10 cellular contexts compared by ENCODE assay signal in genomic region chr1:202056644-202057334, GRCh38. TPM values are rescaled to one million over a fixed set of nuclear protein-coding genes. Genes with fewer than 3 reads are reported as not detected.
A peak's percentile ranks its signal among the peaks of the same experiment; 100 is the strongest.
DNase-seq lines count a peak whose midpoint lies in the region; ATAC-seq and TF ChIP-seq lines count a peak whose summit lies in the region.
"Had no signal": no experiment of that assay in that cellular context is flagged by ENCODE, and none has a peak within 500 bp of the region (broad histone marks: within the 10 kb centered on the region; RNA-seq: fewer than 3 reads in every experiment).

No MANE protein-coding gene starts in this region.

- POLR2A ChIA-PET in WTC11 (lab: Charles Lee) = no interaction called here

- no peak overlapping the region for H3K4me3 Mint-ChIP-seq in WTC11

- peaks cover 10% of the 10 kb centered on the region; the same call in 1 of the 2 replicates for H3K4me1 Mint-ChIP-seq in WTC11

- ATAC-seq in WTC11 = peak; percentile 73
- no peak for ATAC-seq in GM18519 (IDR thresholded peaks at IDR 0.05; ENCODE audit: low FRiP score, unreplicated experiment)
- no peak for ATAC-seq in omental fat pad (ENCODE audit: low FRiP score)

- DNase-seq in DMS53 (lab: John Stamatoyannopoulos, UW) (peak; percentile 100), NCI-H2081 (lab: John Stamatoyannopoulos, UW) (peak; percentile 99 to 100), WTC11 (ENCODE audit: low spot score) (peak; percentile 20), mucosa of gallbladder (ENCODE audit: low spot score) (peak; percentile 86), AG08396 (ENCODE audit: low spot score) (no peak), omental fat pad (ENCODE audit: low spot score) (no peak)
- no peak for DNase-seq in stimulated activated CD4-positive, alpha-beta T cell treated with anti-CD3 and anti-CD28 coated beads, Interleukin-4, amount 100 ng/mL, for 24 hours
- DNase-seq: tibial artery had no signal

- TF ChIP-seq CTCF in WTC11 (IDR thresholded peaks at IDR 0.05) (no peak), omental fat pad (IDR thresholded peaks at IDR 0.05) (no peak)

- CTCF ChIA-PET in WTC11 (lab: Charles Lee) = interaction anchor here (1.3 kb wide), 1 partner anchor 161 kb away, joined by 5 read pairs; no protein-coding TSS in a partner anchor

- no peaks in the 10 kb centered on the region for H3K9me3 Mint-ChIP-seq in WTC11

- H3K36me3 Mint-ChIP-seq in WTC11 = no peaks in the 10 kb centered on the region

- H3K27me3 Mint-ChIP-seq in WTC11 (ENCODE audit: low read depth) = peaks cover 2% of the 10 kb centered on the region; the same call in 1 of the 2 replicates

- no peak overlapping the region for H3K27ac Mint-ChIP-seq in WTC11

TF ChIP-seq in WTC11, 78 proteins besides CTCF, POLR2A, EP300 and RAD21:
- TF ChIP-seq ZNF232 (CRISPR knock-in tag; IDR thresholded peaks at IDR 0.05) = no peak
- TF ChIP-seq ZMAT4 (CRISPR knock-in tag; IDR thresholded peaks at IDR 0.05) = no peak
- no peak for TF ChIP-seq IRF2 (CRISPR knock-in tag; IDR thresholded peaks at IDR 0.05; ENCODE audit: borderline replicate concordance, low read depth)
- TF ChIP-seq, protein P1, sequence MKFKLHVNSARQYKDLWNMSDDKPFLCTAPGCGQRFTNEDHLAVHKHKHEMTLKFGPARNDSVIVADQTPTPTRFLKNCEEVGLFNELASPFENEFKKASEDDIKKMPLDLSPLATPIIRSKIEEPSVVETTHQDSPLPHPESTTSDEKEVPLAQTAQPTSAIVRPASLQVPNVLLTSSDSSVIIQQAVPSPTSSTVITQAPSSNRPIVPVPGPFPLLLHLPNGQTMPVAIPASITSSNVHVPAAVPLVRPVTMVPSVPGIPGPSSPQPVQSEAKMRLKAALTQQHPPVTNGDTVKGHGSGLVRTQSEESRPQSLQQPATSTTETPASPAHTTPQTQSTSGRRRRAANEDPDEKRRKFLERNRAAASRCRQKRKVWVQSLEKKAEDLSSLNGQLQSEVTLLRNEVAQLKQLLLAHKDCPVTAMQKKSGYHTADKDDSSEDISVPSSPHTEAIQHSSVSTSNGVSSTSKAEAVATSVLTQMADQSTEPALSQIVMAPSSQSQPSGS (CRISPR knock-in tag; IDR thresholded peaks at IDR 0.05; ENCODE audit: borderline replicate concordance, low read depth) = no peak
- no peak for TF ChIP-seq PRRX2 (CRISPR knock-in tag; IDR thresholded peaks at IDR 0.05)
- TF ChIP-seq, protein P2, sequence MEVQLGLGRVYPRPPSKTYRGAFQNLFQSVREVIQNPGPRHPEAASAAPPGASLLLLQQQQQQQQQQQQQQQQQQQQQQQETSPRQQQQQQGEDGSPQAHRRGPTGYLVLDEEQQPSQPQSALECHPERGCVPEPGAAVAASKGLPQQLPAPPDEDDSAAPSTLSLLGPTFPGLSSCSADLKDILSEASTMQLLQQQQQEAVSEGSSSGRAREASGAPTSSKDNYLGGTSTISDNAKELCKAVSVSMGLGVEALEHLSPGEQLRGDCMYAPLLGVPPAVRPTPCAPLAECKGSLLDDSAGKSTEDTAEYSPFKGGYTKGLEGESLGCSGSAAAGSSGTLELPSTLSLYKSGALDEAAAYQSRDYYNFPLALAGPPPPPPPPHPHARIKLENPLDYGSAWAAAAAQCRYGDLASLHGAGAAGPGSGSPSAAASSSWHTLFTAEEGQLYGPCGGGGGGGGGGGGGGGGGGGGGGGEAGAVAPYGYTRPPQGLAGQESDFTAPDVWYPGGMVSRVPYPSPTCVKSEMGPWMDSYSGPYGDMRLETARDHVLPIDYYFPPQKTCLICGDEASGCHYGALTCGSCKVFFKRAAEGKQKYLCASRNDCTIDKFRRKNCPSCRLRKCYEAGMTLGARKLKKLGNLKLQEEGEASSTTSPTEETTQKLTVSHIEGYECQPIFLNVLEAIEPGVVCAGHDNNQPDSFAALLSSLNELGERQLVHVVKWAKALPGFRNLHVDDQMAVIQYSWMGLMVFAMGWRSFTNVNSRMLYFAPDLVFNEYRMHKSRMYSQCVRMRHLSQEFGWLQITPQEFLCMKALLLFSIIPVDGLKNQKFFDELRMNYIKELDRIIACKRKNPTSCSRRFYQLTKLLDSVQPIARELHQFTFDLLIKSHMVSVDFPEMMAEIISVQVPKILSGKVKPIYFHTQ (CRISPR knock-in tag; IDR thresholded peaks at IDR 0.05) = no peak
- TF ChIP-seq, protein P3, sequence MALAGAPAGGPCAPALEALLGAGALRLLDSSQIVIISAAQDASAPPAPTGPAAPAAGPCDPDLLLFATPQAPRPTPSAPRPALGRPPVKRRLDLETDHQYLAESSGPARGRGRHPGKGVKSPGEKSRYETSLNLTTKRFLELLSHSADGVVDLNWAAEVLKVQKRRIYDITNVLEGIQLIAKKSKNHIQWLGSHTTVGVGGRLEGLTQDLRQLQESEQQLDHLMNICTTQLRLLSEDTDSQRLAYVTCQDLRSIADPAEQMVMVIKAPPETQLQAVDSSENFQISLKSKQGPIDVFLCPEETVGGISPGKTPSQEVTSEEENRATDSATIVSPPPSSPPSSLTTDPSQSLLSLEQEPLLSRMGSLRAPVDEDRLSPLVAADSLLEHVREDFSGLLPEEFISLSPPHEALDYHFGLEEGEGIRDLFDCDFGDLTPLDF (CRISPR knock-in tag; IDR thresholded peaks at IDR 0.05) = no peak
- no peak for TF ChIP-seq SP1 (CRISPR knock-in tag; conservative IDR thresholded peaks at IDR 0.05)
- TF ChIP-seq GABPB1 (CRISPR knock-in tag; IDR thresholded peaks at IDR 0.05) = no peak
- no peak for TF ChIP-seq ZBTB43 (CRISPR knock-in tag; IDR thresholded peaks at IDR 0.05)
TF ChIP-seq in WTC11: peak in this region for 0.

RNA-seq across cellular contexts. Expression of gene ELF3, which starts 46.4 kb away (rescaled TPM):
- 13.7 to 15.0 TPM (median 14.4 TPM) in 3 replicates for total RNA-seq in WTC11 (2021)
- total RNA-seq in mucosa of gallbladder = 517 TPM
- total RNA-seq in omental fat pad = 10 to 100 TPM in 1 of 4 donors, 1 to 10 TPM in 1, under 1 TPM in 2; 0.47 to 23.0 (median 1.8) TPM
- total RNA-seq: skeletal muscle tissue had no signal

Comparison
In these comparisons a context has a peak if more than half of its experiments do, and no peak if none do; other contexts are left out.
1. DNase-seq: peak in DMS53 (single experiment), NCI-H2081 (2 of 2), WTC11 (single experiment) and mucosa of gallbladder (single experiment); none in AG08396 (single experiment), omental fat pad (single experiment) and stimulated activated CD4-positive, alpha-beta T cell treated with anti-CD3 and anti-CD28 coated beads, Interleukin-4, amount 100 ng/mL, for 24 hours (single experiment).
2. RNA of gene ELF3, which starts 46.4 kb away (total RNA-seq): 517 TPM in mucosa of gallbladder (single experiment); 13.7 to 15.0 TPM in WTC11 and 0.47 to 23.0 TPM in omental fat pad; every median in the first group is over 10 times any median in the second.